8 cellular contexts compared by ENCODE assay signal in the genomic region with DNA sequence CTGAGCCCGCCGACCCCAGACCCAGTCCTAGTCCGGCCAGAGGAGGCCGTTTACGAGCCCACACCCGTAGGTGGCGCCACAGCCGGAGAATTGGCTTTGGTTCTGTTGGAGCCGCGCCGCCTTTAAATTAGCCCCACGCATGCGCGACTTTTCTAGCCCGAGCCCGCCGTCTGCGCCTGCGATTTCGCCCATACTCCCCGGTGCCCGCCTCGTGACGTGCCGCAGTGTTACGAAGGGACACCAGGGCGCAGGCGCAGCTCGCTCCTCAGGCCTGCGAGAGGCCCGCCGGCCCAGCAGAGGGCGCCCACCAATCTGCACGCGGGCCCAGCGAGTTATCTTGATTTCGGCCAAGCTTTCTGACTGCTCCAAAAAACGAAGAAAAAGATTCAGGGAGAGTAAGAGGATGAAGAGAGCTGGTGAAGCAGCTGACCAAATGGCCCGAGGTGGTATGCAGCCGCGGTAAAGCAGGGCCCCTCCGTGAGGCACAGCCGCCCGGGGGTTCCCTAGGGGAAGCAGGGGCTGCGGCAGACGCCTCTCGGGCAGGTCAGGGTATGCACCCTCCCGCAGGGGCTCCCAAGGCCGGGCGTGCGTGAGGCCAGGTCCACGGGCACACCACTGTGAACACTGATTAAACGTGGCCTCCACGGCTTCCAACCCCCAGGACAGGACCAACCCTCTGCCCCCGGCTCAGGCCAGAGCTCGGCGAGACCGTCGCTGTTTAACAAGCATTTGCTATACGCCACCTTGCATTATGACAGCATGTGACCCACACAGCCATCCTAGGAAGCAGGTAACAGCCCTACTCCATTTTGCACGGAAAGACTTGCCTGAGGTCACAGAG. TPM values are rescaled to one million over a fixed set of nuclear protein-coding genes. Genes with fewer than 3 reads are reported as not detected.
DNase-seq lines count a peak whose midpoint lies in the region; ATAC-seq, FAIRE-seq and TF ChIP-seq lines count a peak whose summit lies in the region.

No MANE protein-coding gene starts in this region.

- H3K4me1 ChIP-seq in kidney (ENCODE audit: control insufficient read depth in 1 of 2, insufficient read depth in 1 of 2, low read depth in 1 of 2, low read length in 2 of 2), result peaks cover 16 to 17% of the 10 kb centered on the region in 2 donors

- ATAC-seq in GM18907 (IDR thresholded peaks at IDR 0.05; ENCODE audit: unreplicated experiment) (peak; percentile 83), HG03159 (IDR thresholded peaks at IDR 0.05; ENCODE audit: unreplicated experiment) (peak; percentile 83)

- H3K9me3 ChIP-seq in AG04450 (ENCODE audit: control insufficient read depth, insufficient read depth, low read length) (no peaks in the 10 kb centered on the region; the same call in 1 of the 2 replicates), kidney (ENCODE audit: control insufficient read depth in 1 of 2, low read length in 2 of 2) (no peaks in the 10 kb centered on the region)

- TF ChIP-seq CTCF in AG04450 (IDR thresholded peaks at IDR 0.05; ENCODE audit: low read depth, low read length) (peak; percentile 87), kidney (IDR thresholded peaks at IDR 0.05; ENCODE audit: borderline replicate concordance, extremely low read depth, insufficient read depth) (peak; percentile 66)

- no peaks in the 10 kb centered on the region for H3K27me3 ChIP-seq in AG04450 (ENCODE audit: control insufficient read depth, insufficient read depth, low read length)

- peaks cover 25 to 27% of the 10 kb centered on the region in 2 donors for H3K36me3 ChIP-seq in kidney (ENCODE audit: control insufficient read depth in 1 of 2, insufficient read depth in 2 of 2, low read length in 2 of 2)

- peak; percentile 68 for FAIRE-seq in kidney (lab: Jason Lieb, UNC)

- peak; percentile 91 for DNase-seq in AG04450 (ENCODE audit: low read depth, low spot score)
- DNase-seq in NCI-H2227 treated with DMSO at 0.1 percent for 48 hours (lab: John Stamatoyannopoulos, UW), result peak; percentile 95
- DNase-seq in activated CD4-positive, CD25-positive, alpha-beta regulatory T cell treated with anti-CD3 and anti-CD28 coated beads, Interleukin-2, amount 50 U/mL, for 16 hours (ENCODE audit: low read depth, low spot score), result peak; percentile 97
- DNase-seq in cerebellar nuclear complex (lab: John Stamatoyannopoulos, UW), result peak; percentile 40 to 69
- DNase-seq in kidney, result peak; percentile 99
- peak; percentile 99 for DNase-seq in stimulated activated CD4-positive, alpha-beta T cell treated with anti-CD3 and anti-CD28 coated beads, Interleukin-15, amount 100 ng/mL, for 24 hours

- H3K27ac ChIP-seq in AG04450 (ENCODE audit: low read depth, low read length), result peak overlapping the region; percentile 75
- H3K27ac ChIP-seq in kidney (ENCODE audit: low read depth in 2 of 2, low read length in 2 of 2), result peak overlapping the region; percentile 76 to 77

- H3K9ac ChIP-seq in kidney (ENCODE audit: low read length in 2 of 2), result peak overlapping the region; percentile 95

- intact Hi-C loops in kidney (cut with DNase I), result no loop called here

- CTCF ChIA-PET in AG04450 (lab: Charles Lee), result interaction anchor here (0.5 to 4.1 kb wide), 47 partner anchors 8 to 526 kb away, joined by 3 to 37 read pairs (median 4); no protein-coding TSS in a partner anchor

- H3K4me3 ChIP-seq in AG04450 (ENCODE audit: low read depth, low read length), result peak overlapping the region; percentile 86
- peak overlapping the region; percentile 86 to 93 for H3K4me3 ChIP-seq in kidney (ENCODE audit: low read length in 2 of 2)

- POLR2A ChIA-PET in AG04450 (lab: Yijun Ruan, JAX), result interaction anchor here (0.7 to 0.9 kb wide), 4 partner anchors 8 to 228 kb away, joined by 3 to 5 read pairs (median 4); partner anchors contain the start of gene RPN1

RNA-seq across cellular contexts. Expression of gene RPN1, which starts 32.8 kb away (rescaled TPM):
- 403 and 458 TPM in 2 replicates for polyA plus RNA-seq in AG04450 (2011; rRNA removed)
- polyA minus RNA-seq in AG04450 (2011; rRNA and poly(A)+ RNA removed), result 520 and 535 TPM in 2 replicates
- total RNA-seq in kidney, result 234 TPM
- 192 TPM for polyA plus RNA-seq in kidney (ENCODE audit: insufficient read depth, low read depth, low replicate concordance)

Comparison
In these comparisons a context has a peak if more than half of its experiments do, and no peak if none do; other contexts are left out.
1. Peak in every context shown above with its lines: DNase-seq, ATAC-seq, H3K4me3 ChIP-seq and H3K27ac ChIP-seq.